26 cellular contexts compared by ENCODE assay signal in genomic region chr12:76190249-76190648, GRCh38.
"Had no signal": no experiment of that assay in that cellular context is flagged by ENCODE, and none has a peak within 500 bp of the region (broad histone marks: within the 10 kb centered on the region; RNA-seq: fewer than 3 reads in every experiment).

No MANE protein-coding gene starts in this region.

- H3K4me3 Mint-ChIP-seq: activated CD8-positive, alpha-beta memory T cell treated with anti-CD3 and anti-CD28 coated beads, Interleukin-2, amount 10 ng/mL, durations not matched to agents 7 days and 5 days; activated naive CD4-positive, alpha-beta T cell treated with anti-CD3 and anti-CD28 coated beads, Interleukin-2, amount 50 U/mL, for 24 hours; activated T-cell treated with anti-CD3 and anti-CD28 coated beads, Interleukin-2, amount 50 U/mL, for 24 hours; activated T-helper 1 cell treated with anti-CD3 and anti-CD28 coated beads, Interleukin-12 subunit alpha, Interleukin-12 subunit beta, Interleukin-2, Interleukin-4 antibody, amounts not matched to agents 30 ng/mL and 10 ng/mL and 1 ng/mL, durations not matched to agents 14 hours and 24 hours and 36 hours; T-helper 1 cell treated with Interleukin-12 subunit alpha and Interleukin-12 subunit beta and Interleukin-4 antibody, amounts not matched to agents 30 μg/mL and 1 μg/mL, for 36 hours had no signal

- H3K9me3 Mint-ChIP-seq: activated naive CD4-positive, alpha-beta T cell treated with anti-CD3 and anti-CD28 coated beads, Interleukin-2, amount 50 U/mL, for 24 hours; activated T-cell treated with anti-CD3 and anti-CD28 coated beads, Interleukin-2, amount 50 U/mL, for 24 hours had no signal

- H3K36me3 ChIP-seq: ascending aorta had no signal

- H3K27me3 ChIP-seq: ascending aorta, body of pancreas had no signal

- H3K27ac Mint-ChIP-seq: activated CD8-positive, alpha-beta memory T cell treated with anti-CD3 and anti-CD28 coated beads, Interleukin-2, amount 10 ng/mL, durations not matched to agents 7 days and 5 days; activated naive CD4-positive, alpha-beta T cell treated with anti-CD3 and anti-CD28 coated beads, Interleukin-2, amount 50 U/mL, for 24 hours; activated T-cell treated with anti-CD3 and anti-CD28 coated beads, Interleukin-2, amount 50 U/mL, for 24 hours; activated T-helper 1 cell treated with anti-CD3 and anti-CD28 coated beads, Interleukin-12 subunit alpha, Interleukin-12 subunit beta, Interleukin-2, Interleukin-4 antibody, amounts not matched to agents 30 ng/mL and 10 ng/mL and 1 ng/mL, durations not matched to agents 14 hours and 24 hours and 36 hours; T-helper 1 cell treated with Interleukin-12 subunit alpha and Interleukin-12 subunit beta and Interleukin-4 antibody, amounts not matched to agents 30 μg/mL and 1 μg/mL, for 36 hours had no signal

- H3K4me3 ChIP-seq: ascending aorta, body of pancreas had no signal

- H3K9me3 ChIP-seq: ascending aorta, body of pancreas had no signal

- H3K4me1 ChIP-seq: ascending aorta, body of pancreas had no signal

- H3K4me1 Mint-ChIP-seq: activated naive CD4-positive, alpha-beta T cell treated with anti-CD3 and anti-CD28 coated beads, Interleukin-2, amount 50 U/mL, for 24 hours had no signal

- FAIRE-seq: bronchial epithelial cell had no signal

- DNase-seq: activated CD4-positive, alpha-beta T cell treated with anti-CD3 and anti-CD28 coated beads for 4 hours; activated CD4-positive, alpha-beta T cell treated with anti-CD3 and anti-CD28 coated beads, Interleukin-2, amount 50 U/mL, for 4 hours; activated CD8-positive, alpha-beta memory T cell treated with anti-CD3 and anti-CD28 coated beads, Interleukin-2, amount 10 ng/mL, durations not matched to agents 7 days and 5 days; activated effector memory CD4-positive, alpha-beta T cell treated with Interleukin-2 at 50 U/mL for 16 hours; activated naive CD4-positive, alpha-beta T cell; activated T-cell treated with anti-CD3 and anti-CD28 coated beads, Interleukin-2, amount 50 U/mL, for 24 hours; amniotic stem cell; body of pancreas; Kasumi-1; KBM-7; NCI-H1048; NCI-H146; NCI-H187 treated with DMSO at 0.1 percent for 48 hours; NCI-H2081 treated with DMSO at 0.1 percent for 48 hours; NCI-H2171 treated with DMSO at 0.1 percent for 48 hours; NCI-H226; NCI-H526 treated with DMSO at 0.1 percent for 48 hours; NCI-H82; SHP77 treated with DMSO at 0.1 percent for 48 hours had no signal

- H3K27ac ChIP-seq: ascending aorta, body of pancreas had no signal

- H3K36me3 Mint-ChIP-seq: activated CD8-positive, alpha-beta memory T cell treated with anti-CD3 and anti-CD28 coated beads, Interleukin-2, amount 10 ng/mL, durations not matched to agents 7 days and 5 days; activated naive CD4-positive, alpha-beta T cell treated with anti-CD3 and anti-CD28 coated beads, Interleukin-2, amount 50 U/mL, for 24 hours had no signal

- ATAC-seq: activated CD4-positive, CD25-positive, alpha-beta regulatory T cell treated with anti-CD3 and anti-CD28 coated beads, Interleukin-2, amount 50 U/mL, for 24 hours; activated CD8-positive, alpha-beta memory T cell treated with anti-CD3 and anti-CD28 coated beads, Interleukin-2, amount 10 ng/mL, durations not matched to agents 7 days and 5 days; body of pancreas; Panc1 had no signal
